ENCODE assay signal across 1 cellular context in genomic region chr1:11012260-11013159, GRCh38.
TF ChIP-seq lines count a peak whose summit lies in the region.

Gene TARDBP (plus strand): TSS chr1:11012654. CDS start chr1:11013728, 1,074 bp downstream.

TF ChIP-seq in K562, 482 proteins besides CTCF, POLR2A, EP300 and RAD21 (continued from another document and continues in another):
- TF ChIP-seq, protein P1, sequence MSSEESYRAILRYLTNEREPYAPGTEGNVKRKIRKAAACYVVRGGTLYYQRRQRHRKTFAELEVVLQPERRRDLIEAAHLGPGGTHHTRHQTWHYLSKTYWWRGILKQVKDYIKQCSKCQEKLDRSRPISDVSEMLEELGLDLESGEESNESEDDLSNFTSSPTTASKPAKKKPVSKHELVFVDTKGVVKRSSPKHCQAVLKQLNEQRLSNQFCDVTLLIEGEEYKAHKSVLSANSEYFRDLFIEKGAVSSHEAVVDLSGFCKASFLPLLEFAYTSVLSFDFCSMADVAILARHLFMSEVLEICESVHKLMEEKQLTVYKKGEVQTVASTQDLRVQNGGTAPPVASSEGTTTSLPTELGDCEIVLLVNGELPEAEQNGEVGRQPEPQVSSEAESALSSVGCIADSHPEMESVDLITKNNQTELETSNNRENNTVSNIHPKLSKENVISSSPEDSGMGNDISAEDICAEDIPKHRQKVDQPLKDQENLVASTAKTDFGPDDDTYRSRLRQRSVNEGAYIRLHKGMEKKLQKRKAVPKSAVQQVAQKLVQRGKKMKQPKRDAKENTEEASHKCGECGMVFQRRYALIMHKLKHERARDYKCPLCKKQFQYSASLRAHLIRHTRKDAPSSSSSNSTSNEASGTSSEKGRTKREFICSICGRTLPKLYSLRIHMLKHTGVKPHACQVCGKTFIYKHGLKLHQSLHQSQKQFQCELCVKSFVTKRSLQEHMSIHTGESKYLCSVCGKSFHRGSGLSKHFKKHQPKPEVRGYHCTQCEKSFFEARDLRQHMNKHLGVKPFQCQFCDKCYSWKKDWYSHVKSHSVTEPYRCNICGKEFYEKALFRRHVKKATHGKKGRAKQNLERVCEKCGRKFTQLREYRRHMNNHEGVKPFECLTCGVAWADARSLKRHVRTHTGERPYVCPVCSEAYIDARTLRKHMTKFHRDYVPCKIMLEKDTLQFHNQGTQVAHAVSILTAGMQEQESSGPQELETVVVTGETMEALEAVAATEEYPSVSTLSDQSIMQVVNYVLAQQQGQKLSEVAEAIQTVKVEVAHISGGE (CRISPR knock-in tag; IDR thresholded peaks at IDR 0.05): no peak
- TF ChIP-seq CXXC5 (CRISPR knock-in tag; IDR thresholded peaks at IDR 0.05) (peak; percentile 84), ZBED1 (IDR thresholded peaks at IDR 0.05) (peak; percentile 70; the same call in 1 of the 2 replicates), SP2 (IDR thresholded peaks at IDR 0.05; ENCODE audit: extremely low read depth, low read depth, low read length, poor library complexity, severe bottlenecking) (no peak), ZNF764 (CRISPR knock-in tag; IDR thresholded peaks at IDR 0.05; ENCODE audit: low read depth) (no peak), MYBL2 (IDR thresholded peaks at IDR 0.05; ENCODE audit: low read depth) (no peak; the same call in 1 of the 2 replicates), MYBL2 (CRISPR knock-in tag; IDR thresholded peaks at IDR 0.05; ENCODE audit: borderline replicate concordance) (0 out of 2 replicates have a peak, but pooled peaks have one; percentile 76), PHF21A (IDR thresholded peaks at IDR 0.05; ENCODE audit: borderline replicate concordance, low read depth) (0 out of 2 replicates have a peak, but pooled peaks have one; percentile 6), ZNF507 (tag; conservative IDR thresholded peaks at IDR 0.05) (no peak), E2F6 (IDR thresholded peaks at IDR 0.05; ENCODE audit: borderline replicate concordance in 1 of 2, extremely low read depth in 1 of 2, insufficient read depth in 1 of 2, insufficient read length in 1 of 2, low read depth in 1 of 2, low read length in 1 of 2, poor library complexity in 1 of 2, severe bottlenecking in 1 of 2) (peak; percentile 29 to 73), RFX7 (CRISPR knock-in tag; IDR thresholded peaks at IDR 0.05) (no peak), CBFB (CRISPR knock-in tag; IDR thresholded peaks at IDR 0.05) (peak; percentile 74), ERF (CRISPR knock-in tag; IDR thresholded peaks at IDR 0.05) (no peak), BCLAF1 (IDR thresholded peaks at IDR 0.05; ENCODE audit: borderline replicate concordance in 1 of 2, control insufficient read depth in 1 of 2, low read depth in 2 of 2, low read length in 1 of 2) (peak in 1 of 2 experiments; percentile 100; a peak in 2 of 4 replicates), ZFP1 (CRISPR knock-in tag; IDR thresholded peaks at IDR 0.05) (no peak), NCOA6 (IDR thresholded peaks at IDR 0.05) (no peak), DDX20 (tag; IDR thresholded peaks at IDR 0.05; ENCODE audit: low read depth) (no peak), ARNT (IDR thresholded peaks at IDR 0.05) (peak; percentile 25 to 67; a peak in 1 of 4 replicates), MTF1 (CRISPR knock-in tag; IDR thresholded peaks at IDR 0.05; ENCODE audit: borderline replicate concordance) (no peak), MAFK (IDR thresholded peaks at IDR 0.05; ENCODE audit: low read length) (no peak; the same call in 1 of the 2 replicates), PRPF4 (IDR thresholded peaks at IDR 0.05; ENCODE audit: insufficient read depth, low read depth, low read length, poor library complexity, severe bottlenecking) (peak; percentile 88), SOX6 (IDR thresholded peaks at IDR 0.05) (no peak), EHMT2 (IDR thresholded peaks at IDR 0.05) (no peak), ESRRB (CRISPR knock-in tag; IDR thresholded peaks at IDR 0.05; ENCODE audit: borderline replicate concordance) (no peak), NFIX (CRISPR knock-in tag; IDR thresholded peaks at IDR 0.05; ENCODE audit: low read depth) (no peak), HEY1 (CRISPR knock-in tag; IDR thresholded peaks at IDR 0.05; ENCODE audit: borderline replicate concordance) (peak; percentile 78; the same call in 1 of the 2 replicates), RHOXF2B (CRISPR knock-in tag; conservative IDR thresholded peaks at IDR 0.05) (0 out of 2 replicates have a peak, but pooled peaks have one; percentile 73), KDM1A (IDR thresholded peaks at IDR 0.05) (no peak), CCAR2 (IDR thresholded peaks at IDR 0.05; ENCODE audit: low read depth, low read length) (no peak), ZNF655 (CRISPR knock-in tag; IDR thresholded peaks at IDR 0.05) (no peak), ZNF165 (CRISPR knock-in tag; IDR thresholded peaks at IDR 0.05; ENCODE audit: borderline replicate concordance) (no peak), MTA3 (IDR thresholded peaks at IDR 0.05; ENCODE audit: borderline replicate concordance) (peak; percentile 83), SIX5 (IDR thresholded peaks at IDR 0.05; ENCODE audit: borderline replicate concordance in 1 of 2, insufficient read depth in 1 of 2, low read depth in 1 of 2, low read length in 2 of 2) (peak; percentile 64 to 65; a peak in 3 of 4 replicates), ZEB2 (IDR thresholded peaks at IDR 0.05) (no peak)
- TF ChIP-seq, protein P2, sequence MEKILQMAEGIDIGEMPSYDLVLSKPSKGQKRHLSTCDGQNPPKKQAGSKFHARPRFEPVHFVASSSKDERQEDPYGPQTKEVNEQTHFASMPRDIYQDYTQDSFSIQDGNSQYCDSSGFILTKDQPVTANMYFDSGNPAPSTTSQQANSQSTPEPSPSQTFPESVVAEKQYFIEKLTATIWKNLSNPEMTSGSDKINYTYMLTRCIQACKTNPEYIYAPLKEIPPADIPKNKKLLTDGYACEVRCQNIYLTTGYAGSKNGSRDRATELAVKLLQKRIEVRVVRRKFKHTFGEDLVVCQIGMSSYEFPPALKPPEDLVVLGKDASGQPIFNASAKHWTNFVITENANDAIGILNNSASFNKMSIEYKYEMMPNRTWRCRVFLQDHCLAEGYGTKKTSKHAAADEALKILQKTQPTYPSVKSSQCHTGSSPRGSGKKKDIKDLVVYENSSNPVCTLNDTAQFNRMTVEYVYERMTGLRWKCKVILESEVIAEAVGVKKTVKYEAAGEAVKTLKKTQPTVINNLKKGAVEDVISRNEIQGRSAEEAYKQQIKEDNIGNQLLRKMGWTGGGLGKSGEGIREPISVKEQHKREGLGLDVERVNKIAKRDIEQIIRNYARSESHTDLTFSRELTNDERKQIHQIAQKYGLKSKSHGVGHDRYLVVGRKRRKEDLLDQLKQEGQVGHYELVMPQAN (IDR thresholded peaks at IDR 0.05; ENCODE audit: borderline replicate concordance): peak; percentile 89
- TF ChIP-seq, protein P3, sequence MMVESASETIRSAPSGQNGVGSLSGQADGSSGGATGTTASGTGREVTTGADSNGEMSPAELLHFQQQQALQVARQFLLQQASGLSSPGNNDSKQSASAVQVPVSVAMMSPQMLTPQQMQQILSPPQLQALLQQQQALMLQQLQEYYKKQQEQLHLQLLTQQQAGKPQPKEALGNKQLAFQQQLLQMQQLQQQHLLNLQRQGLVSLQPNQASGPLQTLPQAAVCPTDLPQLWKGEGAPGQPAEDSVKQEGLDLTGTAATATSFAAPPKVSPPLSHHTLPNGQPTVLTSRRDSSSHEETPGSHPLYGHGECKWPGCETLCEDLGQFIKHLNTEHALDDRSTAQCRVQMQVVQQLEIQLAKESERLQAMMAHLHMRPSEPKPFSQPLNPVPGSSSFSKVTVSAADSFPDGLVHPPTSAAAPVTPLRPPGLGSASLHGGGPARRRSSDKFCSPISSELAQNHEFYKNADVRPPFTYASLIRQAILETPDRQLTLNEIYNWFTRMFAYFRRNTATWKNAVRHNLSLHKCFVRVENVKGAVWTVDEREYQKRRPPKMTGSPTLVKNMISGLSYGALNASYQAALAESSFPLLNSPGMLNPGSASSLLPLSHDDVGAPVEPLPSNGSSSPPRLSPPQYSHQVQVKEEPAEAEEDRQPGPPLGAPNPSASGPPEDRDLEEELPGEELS (CRISPR knock-in tag; IDR thresholded peaks at IDR 0.05; ENCODE audit: borderline replicate concordance): peak; percentile 88; the same call in 1 of the 2 replicates
- TF ChIP-seq, protein P4, sequence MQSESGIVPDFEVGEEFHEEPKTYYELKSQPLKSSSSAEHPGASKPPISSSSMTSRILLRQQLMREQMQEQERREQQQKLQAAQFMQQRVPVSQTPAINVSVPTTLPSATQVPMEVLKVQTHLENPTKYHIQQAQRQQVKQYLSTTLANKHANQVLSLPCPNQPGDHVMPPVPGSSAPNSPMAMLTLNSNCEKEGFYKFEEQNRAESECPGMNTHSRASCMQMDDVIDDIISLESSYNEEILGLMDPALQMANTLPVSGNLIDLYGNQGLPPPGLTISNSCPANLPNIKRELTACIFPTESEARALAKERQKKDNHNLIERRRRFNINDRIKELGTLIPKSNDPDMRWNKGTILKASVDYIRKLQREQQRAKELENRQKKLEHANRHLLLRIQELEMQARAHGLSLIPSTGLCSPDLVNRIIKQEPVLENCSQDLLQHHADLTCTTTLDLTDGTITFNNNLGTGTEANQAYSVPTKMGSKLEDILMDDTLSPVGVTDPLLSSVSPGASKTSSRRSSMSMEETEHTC (IDR thresholded peaks at IDR 0.05): no peak
- TF ChIP-seq, protein P5, sequence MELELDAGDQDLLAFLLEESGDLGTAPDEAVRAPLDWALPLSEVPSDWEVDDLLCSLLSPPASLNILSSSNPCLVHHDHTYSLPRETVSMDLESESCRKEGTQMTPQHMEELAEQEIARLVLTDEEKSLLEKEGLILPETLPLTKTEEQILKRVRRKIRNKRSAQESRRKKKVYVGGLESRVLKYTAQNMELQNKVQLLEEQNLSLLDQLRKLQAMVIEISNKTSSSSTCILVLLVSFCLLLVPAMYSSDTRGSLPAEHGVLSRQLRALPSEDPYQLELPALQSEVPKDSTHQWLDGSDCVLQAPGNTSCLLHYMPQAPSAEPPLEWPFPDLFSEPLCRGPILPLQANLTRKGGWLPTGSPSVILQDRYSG (tag; conservative IDR thresholded peaks at IDR 0.05; ENCODE audit: low read depth): no peak
- TF ChIP-seq, protein P6, sequence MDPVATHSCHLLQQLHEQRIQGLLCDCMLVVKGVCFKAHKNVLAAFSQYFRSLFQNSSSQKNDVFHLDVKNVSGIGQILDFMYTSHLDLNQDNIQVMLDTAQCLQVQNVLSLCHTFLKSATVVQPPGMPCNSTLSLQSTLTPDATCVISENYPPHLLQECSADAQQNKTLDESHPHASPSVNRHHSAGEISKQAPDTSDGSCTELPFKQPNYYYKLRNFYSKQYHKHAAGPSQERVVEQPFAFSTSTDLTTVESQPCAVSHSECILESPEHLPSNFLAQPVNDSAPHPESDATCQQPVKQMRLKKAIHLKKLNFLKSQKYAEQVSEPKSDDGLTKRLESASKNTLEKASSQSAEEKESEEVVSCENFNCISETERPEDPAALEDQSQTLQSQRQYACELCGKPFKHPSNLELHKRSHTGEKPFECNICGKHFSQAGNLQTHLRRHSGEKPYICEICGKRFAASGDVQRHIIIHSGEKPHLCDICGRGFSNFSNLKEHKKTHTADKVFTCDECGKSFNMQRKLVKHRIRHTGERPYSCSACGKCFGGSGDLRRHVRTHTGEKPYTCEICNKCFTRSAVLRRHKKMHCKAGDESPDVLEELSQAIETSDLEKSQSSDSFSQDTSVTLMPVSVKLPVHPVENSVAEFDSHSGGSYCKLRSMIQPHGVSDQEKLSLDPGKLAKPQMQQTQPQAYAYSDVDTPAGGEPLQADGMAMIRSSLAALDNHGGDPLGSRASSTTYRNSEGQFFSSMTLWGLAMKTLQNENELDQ (CRISPR knock-in tag; IDR thresholded peaks at IDR 0.05; ENCODE audit: borderline replicate concordance): peak; percentile 39; the same call in 1 of the 2 replicates
